In the genomic region with DNA sequence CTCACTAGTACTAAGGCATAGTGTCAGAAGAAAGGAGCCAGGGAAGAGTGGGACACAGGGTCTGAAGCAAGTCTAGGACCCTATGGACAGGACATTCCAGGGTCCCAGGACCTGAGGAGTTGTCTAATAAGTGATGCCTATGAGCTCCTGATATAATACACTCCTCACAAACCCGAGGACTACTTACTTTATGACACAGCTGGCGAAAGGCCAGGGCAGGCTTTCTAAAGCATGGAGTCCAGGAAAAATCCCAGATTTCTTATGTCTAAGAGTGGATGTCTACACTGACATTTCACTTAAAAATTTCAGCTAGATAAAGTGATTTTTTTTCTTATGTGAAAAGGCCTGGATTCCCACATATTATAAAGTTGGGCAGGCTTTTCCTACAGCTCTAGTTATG, we compare ENCODE assay signal across 15 cellular contexts.
"Had no signal": no experiment of that assay in that cellular context is flagged by ENCODE, and none has a peak within 500 bp of the region (broad histone marks: within the 10 kb centered on the region; RNA-seq: fewer than 3 reads in every experiment).

No MANE protein-coding gene starts in this region.

- H3K27me3 ChIP-seq: foreskin keratinocyte, neutrophil, transverse colon had no signal

- DNase-seq: activated CD4-positive, alpha-beta T cell treated with anti-CD3 and anti-CD28 coated beads, Interleukin-2, amount 50 U/mL, for 1 hour; activated CD4-positive, CD25-positive, alpha-beta regulatory T cell; activated naive CD8-positive, alpha-beta T cell treated with anti-CD3 and anti-CD28 coated beads for 36 hours; erythroblast; foreskin keratinocyte; glutamatergic neuron; kidney glomerular epithelial cell; natural killer cell; retina; stimulated activated CD4-positive, alpha-beta T cell treated with anti-CD3 and anti-CD28 coated beads, Interleukin-4, amount 100 ng/mL, for 24 hours; stimulated activated naive CD4-positive, alpha-beta T cell treated with Interleukin-2 at 50 U/mL for 16 hours; substantia nigra; transverse colon had no signal

- H3K36me3 ChIP-seq: neutrophil, transverse colon had no signal

- ATAC-seq: foreskin keratinocyte, natural killer cell had no signal

- H3K27ac ChIP-seq: foreskin keratinocyte, neutrophil, skin epidermis, transverse colon had no signal

- H3K9me3 ChIP-seq: neutrophil, transverse colon had no signal

- H3K4me1 ChIP-seq: foreskin keratinocyte, transverse colon had no signal

- H3K4me3 ChIP-seq: skin epidermis, transverse colon had no signal
